9 cellular contexts compared by ENCODE assay signal in the genomic region with DNA sequence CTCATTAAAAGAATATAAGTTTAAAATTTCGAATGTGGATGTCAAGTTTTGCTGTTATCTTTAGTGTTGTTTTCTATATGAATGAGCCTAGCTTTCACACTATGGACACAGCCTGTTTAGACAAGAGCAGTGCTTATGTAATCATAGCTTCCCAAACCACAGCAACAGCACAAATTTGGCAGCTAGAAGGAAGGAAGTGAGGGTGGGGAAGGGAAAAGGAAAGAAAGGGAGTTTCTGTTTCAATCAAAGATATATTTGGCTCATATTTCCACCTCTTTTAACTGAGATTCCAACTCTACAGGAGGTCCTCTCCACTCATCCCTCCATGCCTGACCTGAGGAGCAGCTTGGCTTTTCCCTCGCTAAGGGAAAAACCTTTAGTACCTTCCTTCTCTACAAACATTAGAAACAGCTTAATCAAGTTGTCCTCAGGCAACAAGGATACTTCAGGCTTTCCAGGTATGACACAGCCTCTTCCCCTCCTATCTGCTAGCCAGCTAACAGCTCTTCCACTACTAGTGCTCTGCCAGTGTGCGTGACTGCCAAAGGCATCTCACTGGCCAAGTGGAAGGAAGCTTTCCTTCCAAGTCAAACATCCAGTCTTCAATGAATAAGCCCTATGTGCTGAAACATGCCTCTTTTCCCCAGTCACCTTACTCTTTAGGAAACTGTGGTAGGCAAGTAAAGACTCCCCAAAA.
A peak's percentile ranks its signal among the peaks of the same experiment; 100 is the strongest.
DNase-seq lines count a peak whose midpoint lies in the region; ATAC-seq and TF ChIP-seq lines count a peak whose summit lies in the region.
"Had no signal": no experiment of that assay in that cellular context is flagged by ENCODE, and none has a peak within 500 bp of the region (broad histone marks: within the 10 kb centered on the region; RNA-seq: fewer than 3 reads in every experiment).

No MANE protein-coding gene starts in this region.

- peaks cover 63% of the 10 kb centered on the region for H3K4me1 Mint-ChIP-seq in activated CD4-positive, alpha-beta T cell treated with anti-CD3 and anti-CD28 coated beads for 36 hours
- peaks cover 37% of the 10 kb centered on the region for H3K4me1 Mint-ChIP-seq in activated B cell treated with CpG ODN at 0.5 μM for 24 hours

- TF ChIP-seq CTCF in activated B cell treated with CpG ODN at 0.5 μM for 24 hours (IDR thresholded peaks at IDR 0.05) (no peak), stomach (IDR thresholded peaks at IDR 0.05) (no peak)

- no peaks in the 10 kb centered on the region for H3K27me3 Mint-ChIP-seq in activated CD4-positive, alpha-beta T cell treated with anti-CD3 and anti-CD28 coated beads for 36 hours
- no peaks in the 10 kb centered on the region for H3K27me3 Mint-ChIP-seq in activated B cell treated with CpG ODN at 0.5 μM for 24 hours

- no peaks in the 10 kb centered on the region for H3K9me3 ChIP-seq in stomach

- ATAC-seq in activated CD4-positive, alpha-beta T cell treated with anti-CD3 and anti-CD28 coated beads for 36 hours, result peak; percentile 3
- ATAC-seq in activated B cell treated with CpG ODN at 0.5 μM for 24 hours (ENCODE audit: low read depth) (no peak), left ventricle myocardium superior (peak; percentile 89), HG03521 (IDR thresholded peaks at IDR 0.05; ENCODE audit: unreplicated experiment) (no peak), GM21423 (IDR thresholded peaks at IDR 0.05; ENCODE audit: unreplicated experiment) (no peak), GM18867 (IDR thresholded peaks at IDR 0.05; ENCODE audit: unreplicated experiment) (no peak)
- ATAC-seq: SK-N-SH treated with all-trans-retinoic acid at 6 μM for 48 hours had no signal

- H3K27me3 ChIP-seq in stomach, result no peaks in the 10 kb centered on the region

- H3K4me3 Mint-ChIP-seq in activated CD4-positive, alpha-beta T cell treated with anti-CD3 and anti-CD28 coated beads for 36 hours, result peak overlapping the region; percentile 58
- H3K4me3 Mint-ChIP-seq in activated B cell treated with CpG ODN at 0.5 μM for 24 hours, result peak overlapping the region; percentile 51

- no peak for DNase-seq in activated CD4-positive, alpha-beta T cell treated with anti-CD3 and anti-CD28 coated beads for 36 hours
- DNase-seq in activated CD4-positive, alpha-beta T cell treated with anti-CD3 and anti-CD28 coated beads, Interleukin-2, amount 50 U/mL, for 1 hour, result no peak
- DNase-seq in activated B cell treated with CpG ODN at 0.5 μM for 24 hours, result no peak
- DNase-seq in left ventricle myocardium superior, result peak; percentile 36
- DNase-seq in stomach, result no peak

- no peaks in the 10 kb centered on the region for H3K36me3 ChIP-seq in stomach

- CTCF ChIA-PET in activated CD4-positive, alpha-beta T cell treated with anti-CD3 and anti-CD28 coated beads for 36 hours (lab: Charles Lee), result interaction anchor here (0.8 to 2.6 kb wide), 14 partner anchors 10 to 278 kb away, joined by 3 to 23 read pairs (median 6); no protein-coding TSS in a partner anchor
- CTCF ChIA-PET in activated B cell treated with CpG ODN at 0.5 μM for 24 hours (lab: Charles Lee), result no interaction called here

- TF ChIP-seq POLR2A in stomach (IDR thresholded peaks at IDR 0.05), result no peak

- H3K4me3 ChIP-seq in stomach, result no peak overlapping the region

- intact Hi-C loops in activated CD4-positive, alpha-beta T cell treated with anti-CD3 and anti-CD28 coated beads for 36 hours (cut with DNase I, micrococcal nuclease), result loop anchor here (1.0 to 2.0 kb wide), 11 partner anchors 25 to 278 kb away; partner anchors contain the start of gene PTGER4 (in 2 of the 2)
- intact Hi-C loops in activated B cell treated with CpG ODN at 0.5 μM for 24 hours (cut with micrococcal nuclease) (loop anchor here (2.0 kb wide), 3 partner anchors 18 to 76 kb away; no protein-coding TSS in a partner anchor), left ventricle myocardium superior (cut with micrococcal nuclease) (no loop called here), stomach (cut with DNase I; ENCODE audit: low total_unique reads) (no loop called here)

- peak overlapping the region in 4 of 5 donors; percentile 41 to 71 (median 60) for H3K27ac ChIP-seq in stomach

- H3K27ac Mint-ChIP-seq in activated CD4-positive, alpha-beta T cell treated with anti-CD3 and anti-CD28 coated beads for 36 hours, result peak overlapping the region; percentile 94
- peak overlapping the region; percentile 78 for H3K27ac Mint-ChIP-seq in activated B cell treated with CpG ODN at 0.5 μM for 24 hours

- peaks cover 23% of the 10 kb centered on the region for H3K36me3 Mint-ChIP-seq in activated CD4-positive, alpha-beta T cell treated with anti-CD3 and anti-CD28 coated beads for 36 hours (ENCODE audit: low read depth)
- no peaks in the 10 kb centered on the region for H3K36me3 Mint-ChIP-seq in activated B cell treated with CpG ODN at 0.5 μM for 24 hours (ENCODE audit: low read depth)

- peaks cover 7% of the 10 kb centered on the region for H3K9me3 Mint-ChIP-seq in activated CD4-positive, alpha-beta T cell treated with anti-CD3 and anti-CD28 coated beads for 36 hours (ENCODE audit: low read depth)
- no peaks in the 10 kb centered on the region for H3K9me3 Mint-ChIP-seq in activated B cell treated with CpG ODN at 0.5 μM for 24 hours

- no peak for TF ChIP-seq EP300 in stomach (IDR thresholded peaks at IDR 0.05)

- WGBS in stomach, 5 donors, result 41 to 68% (median 59%) methylated on average over 3 of the region's 3 CpGs

- peaks cover 0 to 19% (median 5%) of the 10 kb centered on the region in 4 donors for H3K4me1 ChIP-seq in stomach

- POLR2A ChIA-PET in activated CD4-positive, alpha-beta T cell treated with anti-CD3 and anti-CD28 coated beads for 36 hours (lab: Charles Lee), result interaction anchor here (0.6 to 2.2 kb wide), 15 partner anchors 10 to 1068 kb away, joined by 3 to 12 read pairs (median 5); partner anchors contain the start of gene PTGER4
- POLR2A ChIA-PET in activated B cell treated with CpG ODN at 0.5 μM for 24 hours (lab: Charles Lee), result interaction anchor here (0.7 to 2.0 kb wide), 4 partner anchors 17 to 271 kb away, joined by 3 to 7 read pairs (median 4); no protein-coding TSS in a partner anchor

Comparison
In these comparisons a context has a peak if more than half of its experiments do, and no peak if none do; other contexts are left out.
1. ATAC-seq: peak in activated CD4-positive, alpha-beta T cell treated with anti-CD3 and anti-CD28 coated beads for 36 hours (single experiment) and left ventricle myocardium superior (single experiment); none in activated B cell treated with CpG ODN at 0.5 μM for 24 hours (single experiment), HG03521 (single experiment), GM21423 (single experiment) and GM18867 (single experiment).
2. intact Hi-C loops: an anchor here in activated CD4-positive, alpha-beta T cell treated with anti-CD3 and anti-CD28 coated beads for 36 hours (1.0 to 2.0 kb wide) and activated B cell treated with CpG ODN at 0.5 μM for 24 hours (2.0 kb wide); none called in left ventricle myocardium superior and stomach.